Comparison of ENCODE assay signal across 19 cellular contexts in the genomic region with DNA sequence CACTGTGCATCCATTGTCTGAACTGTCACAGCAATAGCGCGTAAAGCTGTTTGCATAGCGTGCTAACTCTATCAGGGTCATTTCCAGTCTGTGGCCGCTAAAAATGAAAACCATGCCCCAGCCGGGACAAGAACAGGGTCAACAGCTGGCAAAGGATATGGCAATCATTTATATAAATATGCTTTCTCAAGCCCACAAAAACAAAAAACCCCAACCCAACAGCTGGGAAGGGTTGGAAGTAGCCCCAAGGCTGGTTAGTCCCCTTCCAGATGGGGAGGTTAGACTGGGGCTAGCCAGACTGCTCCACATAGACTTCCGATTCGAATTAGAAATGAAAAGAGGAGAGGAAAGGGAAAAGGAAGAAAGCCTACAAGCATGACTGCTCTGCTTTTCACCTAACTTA.
A peak's percentile ranks its signal among the peaks of the same experiment; 100 is the strongest.
DNase-seq lines count a peak whose midpoint lies in the region; ATAC-seq and TF ChIP-seq lines count a peak whose summit lies in the region.
"Had no signal": no experiment of that assay in that cellular context is flagged by ENCODE, and none has a peak within 500 bp of the region (broad histone marks: within the 10 kb centered on the region; RNA-seq: fewer than 3 reads in every experiment).

No MANE protein-coding gene starts in this region.

- peak; percentile 25; the same call in 1 of the 2 replicates for TF ChIP-seq RAD21 in SK-N-SH (IDR thresholded peaks at IDR 0.05; ENCODE audit: low read length)

- POLR2A ChIA-PET in SK-N-SH (lab: Yijun Ruan, JAX), result interaction anchor here (1.0 to 1.1 kb wide), 2 partner anchors 21 to 217 kb away, joined by 3 read pairs; no protein-coding TSS in a partner anchor

- peak overlapping the region in 5 of 11 experiments; percentile 6 to 38 (median 29); a peak in 6 of 22 replicates for H3K27ac ChIP-seq in BLaER1 treated with 17β-estradiol and CSF1 and Interleukin-3, amounts not matched to agents 10 nM and 100 nM
- peak overlapping the region in 1 of 2 experiments; percentile 91; a peak in 2 of 4 replicates for H3K27ac ChIP-seq in SK-N-SH (ENCODE audit: low read depth in 2 of 2, low read length in 1 of 2)
- H3K27ac ChIP-seq: cardiac muscle cell, foreskin keratinocyte, GM23248, SK-N-MC had no signal

- H3K9me2 ChIP-seq in SK-N-SH, result no peaks in the 10 kb centered on the region

- peak overlapping the region; percentile 34 to 87 (median 76) for H3K4me2 ChIP-seq in BLaER1 treated with 17β-estradiol and CSF1 and Interleukin-3, amounts not matched to agents 10 nM and 100 nM
- no peak overlapping the region for H3K4me2 ChIP-seq in SK-N-SH

- intact Hi-C loops in sciatic nerve (cut with DNase I), result no loop called here

- TF ChIP-seq EP300 in SK-N-SH (IDR thresholded peaks at IDR 0.05; ENCODE audit: borderline replicate concordance in 1 of 2, low read depth in 1 of 2, low read length in 1 of 2), result peak in 1 of 2 experiments; percentile 75; a peak in 1 of 4 replicates

- WGBS in SK-N-SH (ENCODE audit: low lambda C conversion rate), result 44% methylated on average over 7 of the region's 7 CpGs

- peak overlapping the region in 3 of 10 experiments; percentile 5 to 51 (median 42); a peak in 3 of 20 replicates for H3K4me3 ChIP-seq in BLaER1 treated with 17β-estradiol and CSF1 and Interleukin-3, amounts not matched to agents 10 nM and 100 nM
- H3K4me3 ChIP-seq in SK-N-SH (ENCODE audit: low read depth in 2 of 2, low read length in 1 of 2), result peak overlapping the region in 1 of 2 experiments; percentile 13; a peak in 1 of 4 replicates
- H3K4me3 ChIP-seq: cardiac muscle cell, GM23248, SK-N-MC had no signal

- peaks cover 17 to 25% (median 21%) of the 10 kb centered on the region in 11 experiments for H3K9me3 ChIP-seq in BLaER1 treated with 17β-estradiol and CSF1 and Interleukin-3, amounts not matched to agents 10 nM and 100 nM (replicated peaks in 1 of 11)
- H3K9me3 ChIP-seq in SK-N-SH, result peaks cover 10% of the 10 kb centered on the region; the same call in 1 of the 2 replicates

- no peaks in the 10 kb centered on the region; a peak in 1 of 22 replicates for H3K36me3 ChIP-seq in BLaER1 treated with 17β-estradiol and CSF1 and Interleukin-3, amounts not matched to agents 10 nM and 100 nM
- peaks cover 0 to 5% of the 10 kb centered on the region in 2 experiments for H3K36me3 ChIP-seq in SK-N-SH (replicated peaks in 1 of 2; ENCODE audit: control insufficient read depth in 1 of 2, insufficient read depth in 2 of 2, low read length in 1 of 2)
- H3K36me3 ChIP-seq: cardiac muscle cell had no signal

- peaks cover 13% of the 10 kb centered on the region for H3F3A ChIP-seq in SK-N-SH (replicated peaks; ENCODE audit: insufficient read depth)

- no peaks in the 10 kb centered on the region for H3K79me2 ChIP-seq in SK-N-SH (ENCODE audit: insufficient read depth)

- no peak for TF ChIP-seq CTCF in SK-N-SH (IDR thresholded peaks at IDR 0.05)

- H3K9ac ChIP-seq in BLaER1 treated with 17β-estradiol and CSF1 and Interleukin-3, amounts not matched to agents 10 nM and 100 nM, result peak overlapping the region in 3 of 11 experiments; percentile 20 to 29 (median 25); a peak in 1 of 22 replicates
- H3K9ac ChIP-seq in SK-N-SH, result no peak overlapping the region
- H3K9ac ChIP-seq: GM23248 had no signal

- peak; percentile 88 for ATAC-seq in sciatic nerve
- ATAC-seq: foreskin keratinocyte; left colon; naive thymus-derived CD4-positive, alpha-beta T cell; stimulated activated naive CD8-positive, alpha-beta T cell treated with anti-CD3 and anti-CD28 coated beads, Interleukin-15, Interleukin-2, amounts not matched to agents 100 U/mL and 50 U/mL, for 24 hours had no signal

- H3K4me1 ChIP-seq in BLaER1 treated with 17β-estradiol and CSF1 and Interleukin-3, amounts not matched to agents 10 nM and 100 nM, result peaks cover 10 to 35% (median 23%) of the 10 kb centered on the region in 10 experiments; a peak in 18 of 20 replicates
- H3K4me1 ChIP-seq in SK-N-SH (ENCODE audit: control insufficient read depth in 1 of 2, insufficient read depth in 2 of 2, low read depth in 1 of 2, low read length in 1 of 2), result peaks cover 13 to 20% of the 10 kb centered on the region in 2 experiments; a peak in 3 of 4 replicates
- H3K4me1 ChIP-seq: foreskin keratinocyte had no signal

- H4K20me1 ChIP-seq in BLaER1 treated with 17β-estradiol and CSF1 and Interleukin-3, amounts not matched to agents 10 nM and 100 nM, result no peaks in the 10 kb centered on the region
- H4K20me1 ChIP-seq in SK-N-SH (ENCODE audit: insufficient read depth), result no peaks in the 10 kb centered on the region

- CTCF ChIA-PET in SK-N-SH (lab: Yijun Ruan, JAX), result interaction anchor here (0.8 to 1.7 kb wide), 10 partner anchors 13 to 118 kb away, joined by 3 to 5 read pairs (median 4); no protein-coding TSS in a partner anchor

- H2AFZ ChIP-seq in SK-N-SH (ENCODE audit: low read depth), result peak overlapping the region; percentile 27; the same call in 1 of the 2 replicates
- H2AFZ ChIP-seq: GM23248 had no signal

- DNase-seq in SK-N-SH (peak; percentile 75), fibroblast of the conjunctiva (ENCODE audit: low read depth) (peak; percentile 10), sciatic nerve (ENCODE audit: low spot score) (no peak), superior temporal gyrus (ENCODE audit: extremely low spot score) (no peak), NCI-H524 (lab: John Stamatoyannopoulos, UW) (no peak), GM19238 (ENCODE audit: insufficient read length, low spot score) (no peak), Ammon's horn (ENCODE audit: low spot score) (no peak)
- DNase-seq: activated CD4-positive, alpha-beta T cell treated with anti-CD3 and anti-CD28 coated beads, Interleukin-2, amount 10 ng/mL, durations not matched to agents 7 days and 5 days; effector CD8-positive, alpha-beta T cell; foreskin keratinocyte; GM23248; left colon; naive thymus-derived CD4-positive, alpha-beta T cell; NCI-H446 treated with DMSO at 0.1 percent for 48 hours; stimulated activated CD4-positive, alpha-beta T cell treated with anti-CD3 and anti-CD28 coated beads, Interleukin-15, amount 100 ng/mL, for 24 hours; stimulated activated naive CD8-positive, alpha-beta T cell treated with anti-CD3 and anti-CD28 coated beads, Interleukin-15, Interleukin-2, amounts not matched to agents 100 U/mL and 50 U/mL, for 24 hours had no signal

- no peaks in the 10 kb centered on the region for H3K27me3 ChIP-seq in BLaER1 treated with 17β-estradiol and CSF1 and Interleukin-3, amounts not matched to agents 10 nM and 100 nM
- no peaks in the 10 kb centered on the region for H3K27me3 ChIP-seq in SK-N-SH (ENCODE audit: insufficient read depth)
- H3K27me3 ChIP-seq: cardiac muscle cell, foreskin keratinocyte had no signal

TF ChIP-seq in SK-N-SH, 30 proteins besides CTCF, POLR2A, EP300 and RAD21 (continues in another document):
- TF ChIP-seq TAF1 (IDR thresholded peaks at IDR 0.05; ENCODE audit: borderline replicate concordance, low read depth, low read length), result no peak
- no peak for TF ChIP-seq TEAD4 (IDR thresholded peaks at IDR 0.05; ENCODE audit: borderline replicate concordance, insufficient read depth)
- TF ChIP-seq FOSL2 (IDR thresholded peaks at IDR 0.05; ENCODE audit: borderline replicate concordance, low read depth), result no peak
- TF ChIP-seq, protein P1, sequence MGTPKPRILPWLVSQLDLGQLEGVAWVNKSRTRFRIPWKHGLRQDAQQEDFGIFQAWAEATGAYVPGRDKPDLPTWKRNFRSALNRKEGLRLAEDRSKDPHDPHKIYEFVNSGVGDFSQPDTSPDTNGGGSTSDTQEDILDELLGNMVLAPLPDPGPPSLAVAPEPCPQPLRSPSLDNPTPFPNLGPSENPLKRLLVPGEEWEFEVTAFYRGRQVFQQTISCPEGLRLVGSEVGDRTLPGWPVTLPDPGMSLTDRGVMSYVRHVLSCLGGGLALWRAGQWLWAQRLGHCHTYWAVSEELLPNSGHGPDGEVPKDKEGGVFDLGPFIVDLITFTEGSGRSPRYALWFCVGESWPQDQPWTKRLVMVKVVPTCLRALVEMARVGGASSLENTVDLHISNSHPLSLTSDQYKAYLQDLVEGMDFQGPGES (IDR thresholded peaks at IDR 0.05; ENCODE audit: low read depth, low read length), result peak; percentile 12; the same call in 1 of the 2 replicates
- TF ChIP-seq RCOR1 (IDR thresholded peaks at IDR 0.05; ENCODE audit: low read length), result peak; percentile 55; the same call in 1 of the 2 replicates
- TF ChIP-seq MXI1 (IDR thresholded peaks at IDR 0.05; ENCODE audit: low read depth, low read length), result peak; percentile 79; the same call in 1 of the 2 replicates
- no peak for TF ChIP-seq ZBTB33 (IDR thresholded peaks at IDR 0.05; ENCODE audit: borderline replicate concordance, low read depth)
- TF ChIP-seq, protein P2, sequence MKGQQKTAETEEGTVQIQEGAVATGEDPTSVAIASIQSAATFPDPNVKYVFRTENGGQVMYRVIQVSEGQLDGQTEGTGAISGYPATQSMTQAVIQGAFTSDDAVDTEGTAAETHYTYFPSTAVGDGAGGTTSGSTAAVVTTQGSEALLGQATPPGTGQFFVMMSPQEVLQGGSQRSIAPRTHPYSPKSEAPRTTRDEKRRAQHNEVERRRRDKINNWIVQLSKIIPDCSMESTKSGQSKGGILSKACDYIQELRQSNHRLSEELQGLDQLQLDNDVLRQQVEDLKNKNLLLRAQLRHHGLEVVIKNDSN (IDR thresholded peaks at IDR 0.05; ENCODE audit: borderline replicate concordance, low read depth), result no peak
- TF ChIP-seq MEF2A (IDR thresholded peaks at IDR 0.05; ENCODE audit: borderline replicate concordance, low read depth), result no peak
- no peak for TF ChIP-seq GABPA (IDR thresholded peaks at IDR 0.05; ENCODE audit: low read depth)
- TF ChIP-seq SMC3 (IDR thresholded peaks at IDR 0.05; ENCODE audit: low read depth, low read length), result no peak
- peak; percentile 61 for TF ChIP-seq CHD2 (IDR thresholded peaks at IDR 0.05; ENCODE audit: low read length, partially characterized antibody)
- TF ChIP-seq EZH2phosphoT487 (IDR thresholded peaks at IDR 0.05; ENCODE audit: borderline replicate concordance, low read depth), result no peak
- no peak for TF ChIP-seq RXRA (IDR thresholded peaks at IDR 0.05; ENCODE audit: borderline replicate concordance, low read depth)

Comparison
In these comparisons a context has a peak if more than half of its experiments do, and no peak if none do; other contexts are left out.
1. DNase-seq: peak in SK-N-SH (single experiment) and fibroblast of the conjunctiva (single experiment); none in sciatic nerve (single experiment), superior temporal gyrus (single experiment), NCI-H524 (0 of 2), GM19238 (single experiment) and Ammon's horn (single experiment).